1 cellular context compared by ENCODE assay signal in genomic region chr12:6370994-6371754, GRCh38.
TF ChIP-seq lines count a peak whose summit lies in the region.

No MANE protein-coding gene starts in this region.

TF ChIP-seq in WTC11, 78 proteins besides CTCF, POLR2A, EP300 and RAD21 (continued from another document):
- TF ChIP-seq ZNF425 (CRISPR knock-in tag; conservative IDR thresholded peaks at IDR 0.05) (no peak), USF2 (CRISPR knock-in tag; IDR thresholded peaks at IDR 0.05) (no peak), FOXP4 (CRISPR knock-in tag; IDR thresholded peaks at IDR 0.05) (peak; percentile 47; the same call in 1 of the 2 replicates), NFE2L1 (CRISPR knock-in tag; IDR thresholded peaks at IDR 0.05) (no peak), JUN (CRISPR knock-in tag; IDR thresholded peaks at IDR 0.05) (no peak), ZNF219 (CRISPR knock-in tag; IDR thresholded peaks at IDR 0.05; ENCODE audit: borderline replicate concordance) (no peak), SP1 (CRISPR knock-in tag; conservative IDR thresholded peaks at IDR 0.05) (peak; percentile 48; the same call in 1 of the 2 replicates)
TF ChIP-seq in WTC11: peak in this region for 5.
